Comparison of ENCODE assay signal across 1 cellular context in the genomic region with DNA sequence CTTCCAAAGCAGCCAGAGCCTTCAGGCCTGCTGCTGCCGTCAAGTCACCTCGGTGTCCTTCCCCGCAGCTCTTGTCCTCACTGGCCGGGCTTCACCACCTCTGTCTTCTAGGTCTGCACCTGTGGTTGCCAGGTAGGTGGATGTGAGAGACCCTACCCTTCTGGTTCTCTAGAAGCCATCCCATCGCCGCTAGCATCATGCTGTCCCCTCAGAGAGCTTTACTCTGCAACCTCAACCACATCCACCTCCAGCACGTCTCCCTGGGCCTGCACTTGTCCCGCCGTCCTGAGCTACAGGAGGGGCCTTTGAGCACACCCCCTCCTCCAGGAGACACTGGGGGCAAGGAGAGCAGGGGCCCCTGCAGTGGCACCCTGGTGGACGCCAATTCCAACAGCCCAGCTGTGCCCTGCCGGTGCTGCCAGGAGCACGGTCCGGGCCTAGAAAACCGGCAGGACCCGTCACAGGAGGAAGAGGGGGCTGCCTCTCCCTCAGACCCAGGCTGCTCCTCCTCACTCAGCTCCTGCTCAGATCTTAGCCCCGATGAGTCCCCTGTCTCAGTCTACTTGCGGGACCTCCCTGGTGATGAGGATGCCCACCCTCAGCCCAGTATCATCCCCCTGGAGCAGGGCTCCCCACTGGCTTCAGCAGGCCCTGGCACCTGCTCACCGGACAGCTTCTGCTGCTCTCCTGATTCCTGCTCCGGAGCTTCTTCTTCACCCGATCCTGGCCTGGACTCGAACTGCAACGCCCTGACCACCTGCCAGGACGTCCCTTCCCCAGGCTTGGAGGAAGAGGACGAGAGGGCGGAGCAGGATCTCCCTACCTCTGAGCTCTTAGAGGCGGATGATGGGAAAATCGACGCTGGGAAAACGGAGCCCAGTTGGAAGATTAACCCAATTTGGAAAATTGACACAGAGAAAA.
TF ChIP-seq lines count a peak whose summit lies in the region.

No MANE protein-coding gene starts in this region.

TF ChIP-seq in H1, 55 proteins besides CTCF, POLR2A, EP300 and RAD21:
- TF ChIP-seq CBX8 (IDR thresholded peaks at IDR 0.05; ENCODE audit: borderline replicate concordance, low read depth, low read length) (no peak), POLR2AphosphoS5 (IDR thresholded peaks at IDR 0.05; ENCODE audit: low read depth, low read length) (no peak), TAF1 (IDR thresholded peaks at IDR 0.05; ENCODE audit: low read depth, low read length) (no peak), POU5F1 (IDR thresholded peaks at IDR 0.05; ENCODE audit: low read depth, low read length) (no peak), EGR1 (IDR thresholded peaks at IDR 0.05; ENCODE audit: borderline replicate concordance, low read depth, low read length) (no peak), YY1 (IDR thresholded peaks at IDR 0.05; ENCODE audit: low read depth, low read length) (no peak), HDAC2 (IDR thresholded peaks at IDR 0.05; ENCODE audit: borderline replicate concordance in 1 of 2, low read depth in 2 of 2, low read length in 2 of 2) (no peak), SP4 (IDR thresholded peaks at IDR 0.05; ENCODE audit: low read length) (no peak), KDM4A (IDR thresholded peaks at IDR 0.05; ENCODE audit: low read depth, low read length, severe bottlenecking) (no peak), ASH2L (IDR thresholded peaks at IDR 0.05; ENCODE audit: low read length) (no peak), CREB1 (IDR thresholded peaks at IDR 0.05) (no peak), GABPA (IDR thresholded peaks at IDR 0.05; ENCODE audit: borderline replicate concordance, insufficient read depth, low read length) (no peak)
- TF ChIP-seq, protein P1, sequence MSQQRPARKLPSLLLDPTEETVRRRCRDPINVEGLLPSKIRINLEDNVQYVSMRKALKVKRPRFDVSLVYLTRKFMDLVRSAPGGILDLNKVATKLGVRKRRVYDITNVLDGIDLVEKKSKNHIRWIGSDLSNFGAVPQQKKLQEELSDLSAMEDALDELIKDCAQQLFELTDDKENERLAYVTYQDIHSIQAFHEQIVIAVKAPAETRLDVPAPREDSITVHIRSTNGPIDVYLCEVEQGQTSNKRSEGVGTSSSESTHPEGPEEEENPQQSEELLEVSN (IDR thresholded peaks at IDR 0.05) = no peak
- TF ChIP-seq, protein P2, sequence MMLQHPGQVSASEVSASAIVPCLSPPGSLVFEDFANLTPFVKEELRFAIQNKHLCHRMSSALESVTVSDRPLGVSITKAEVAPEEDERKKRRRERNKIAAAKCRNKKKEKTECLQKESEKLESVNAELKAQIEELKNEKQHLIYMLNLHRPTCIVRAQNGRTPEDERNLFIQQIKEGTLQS (IDR thresholded peaks at IDR 0.05; ENCODE audit: insufficient read depth, low read depth, low read length) = no peak
